ENCODE assay signal across 9 cellular contexts in genomic region chr2:144453039-144453336, GRCh38.
DNase-seq lines count a peak whose midpoint lies in the region; ATAC-seq and TF ChIP-seq lines count a peak whose summit lies in the region.
"Had no signal": no experiment of that assay in that cellular context is flagged by ENCODE, and none has a peak within 500 bp of the region (broad histone marks: within the 10 kb centered on the region; RNA-seq: fewer than 3 reads in every experiment).

No MANE protein-coding gene starts in this region.

- DNase-seq in NCI-H82 (lab: John Stamatoyannopoulos, UW) (peak; percentile 61), NCI-H82 treated with DMSO at 0.1 percent for 48 hours (lab: John Stamatoyannopoulos, UW; ENCODE audit: unreplicated experiment) (no peak), lung microvascular endothelial cell (ENCODE audit: low read depth in 2 of 2) (peak; percentile 33 to 57), testis (no peak), NCI-H187 treated with DMSO at 0.1 percent for 48 hours (lab: John Stamatoyannopoulos, UW) (no peak), medulla oblongata (ENCODE audit: extremely low spot score) (no peak)
- DNase-seq: 8988T had no signal

- H3K4me3 ChIP-seq in testis, result no peak overlapping the region

- H3K4me1 ChIP-seq in testis, result peaks cover 47% of the 10 kb centered on the region

- H3K9me3 ChIP-seq in testis, result no peaks in the 10 kb centered on the region

- 32% methylated on average over 4 of the region's 4 CpGs for WGBS in testis, 2 donors

- no peak for TF ChIP-seq CTCF in testis (IDR thresholded peaks at IDR 0.05)

- H3K27me3 ChIP-seq in testis, result no peaks in the 10 kb centered on the region

- intact Hi-C loops in testis (cut with DNase I; ENCODE audit: low total_unique reads), result no loop called here

- no peak for ATAC-seq in HG02678 (IDR thresholded peaks at IDR 0.05; ENCODE audit: unreplicated experiment)

- TF ChIP-seq POLR2A in testis (IDR thresholded peaks at IDR 0.05), result no peak

- H3K27ac ChIP-seq in cingulate gyrus (ENCODE audit: low read depth, low read length) (peak overlapping the region; percentile 95), testis (peak overlapping the region; percentile 40 to 81)

- no peaks in the 10 kb centered on the region for H3K36me3 ChIP-seq in testis (ENCODE audit: low read depth, missing control alignments)

Comparison
In these comparisons a context has a peak if more than half of its experiments do, and no peak if none do; other contexts are left out.
1. DNase-seq: peak in NCI-H82 (single experiment) and lung microvascular endothelial cell (2 of 2); none in NCI-H82 treated with DMSO at 0.1 percent for 48 hours (single experiment), testis (single experiment), NCI-H187 treated with DMSO at 0.1 percent for 48 hours (single experiment) and medulla oblongata (single experiment).